Comparison of ENCODE assay signal across 26 cellular contexts in the genomic region with DNA sequence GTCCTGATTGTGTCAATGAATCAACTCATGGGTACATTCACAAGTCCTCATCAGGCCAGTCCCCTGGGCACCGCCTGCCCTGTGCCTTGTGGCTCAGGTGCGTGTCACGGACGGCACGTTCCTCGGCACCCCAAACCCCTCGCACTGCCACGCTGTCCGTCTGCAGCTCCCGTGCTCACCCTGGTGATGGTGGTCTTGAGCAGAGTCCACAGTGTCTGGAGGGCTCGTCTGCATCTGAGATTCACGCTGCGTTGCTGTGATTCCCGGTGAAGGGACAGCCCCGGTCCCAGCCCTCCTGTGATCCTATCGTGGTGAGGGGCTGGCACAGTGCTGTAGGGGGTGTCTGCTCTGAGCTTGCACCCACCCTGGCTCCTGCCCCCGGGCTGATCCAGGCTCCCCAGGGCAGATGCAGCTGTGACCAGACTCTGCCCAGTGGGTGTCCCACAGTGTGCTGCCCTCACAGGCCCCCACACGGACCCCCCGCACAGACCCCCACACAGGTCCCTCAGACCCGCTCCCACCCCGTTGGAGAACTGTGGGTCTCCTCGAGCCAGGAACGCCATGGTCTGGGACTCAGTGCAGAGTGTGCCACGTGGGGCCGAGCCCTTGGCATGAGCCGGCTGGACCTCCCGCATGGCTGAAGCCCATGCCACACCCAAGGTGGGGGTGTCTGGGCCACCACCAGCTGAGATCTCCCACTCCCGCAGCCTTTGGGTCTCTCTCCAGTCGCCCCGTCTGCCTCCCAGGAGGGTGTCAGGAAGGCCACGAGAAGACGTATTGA. TPM values are rescaled to one million over a fixed set of nuclear protein-coding genes. Genes with fewer than 3 reads are reported as not detected.
DNase-seq lines count a peak whose midpoint lies in the region; ATAC-seq, FAIRE-seq and TF ChIP-seq lines count a peak whose summit lies in the region.
"Had no signal": no experiment of that assay in that cellular context is flagged by ENCODE, and none has a peak within 500 bp of the region (broad histone marks: within the 10 kb centered on the region; RNA-seq: fewer than 3 reads in every experiment).

No MANE protein-coding gene starts in this region.

- no peak overlapping the region for H3K56ac ChIP-seq in H1 (replicated peaks; ENCODE audit: insufficient read length, low read depth, low read length)

- no peak for FAIRE-seq in H1 (lab: Jason Lieb, UNC)
- FAIRE-seq: astrocyte, small intestine had no signal

- no peak overlapping the region for H3K4ac ChIP-seq in H1 (replicated peaks; ENCODE audit: insufficient read length, low read depth, low read length)

- no peak for TF ChIP-seq POLR2A in H1 (IDR thresholded peaks at IDR 0.05; ENCODE audit: control extremely low read depth in 1 of 2, low read depth in 2 of 2, low read length in 2 of 2)

- no peak overlapping the region for H2BK12ac ChIP-seq in H1 (ENCODE audit: low read depth, low read length)

- H3K79me1 ChIP-seq in H1 (ENCODE audit: low read depth, low read length): no peaks in the 10 kb centered on the region; the same call in 1 of the 2 replicates

- H2BK20ac ChIP-seq in H1 (ENCODE audit: low read length): no peak overlapping the region

- H4K5ac ChIP-seq in H1 (ENCODE audit: insufficient read length, low read depth, low read length): no peak overlapping the region

- no peaks in the 10 kb centered on the region for H3K79me2 ChIP-seq in H1 (ENCODE audit: control insufficient read depth in 1 of 2, insufficient read depth in 2 of 2, low read length in 2 of 2)

- CTCF ChIA-PET in H1 (lab: Charles Lee; ENCODE audit: partially characterized antibody): interaction anchor here (1.3 to 4.1 kb wide), 7 partner anchors 10 to 205 kb away, joined by 3 to 19 read pairs (median 5); no protein-coding TSS in a partner anchor

- H4K91ac ChIP-seq in H1 (replicated peaks; ENCODE audit: insufficient read length, low read length): no peak overlapping the region

- no peaks in the 10 kb centered on the region for H3K9me3 Mint-ChIP-seq in stimulated activated naive CD8-positive, alpha-beta T cell treated with anti-CD3 and anti-CD28 coated beads, Interleukin-15, amount 100 ng/mL, for 72 hours
- H3K9me3 Mint-ChIP-seq: central memory CD8-positive, alpha-beta T cell had no signal

- no peak for TF ChIP-seq EP300 in H1 (IDR thresholded peaks at IDR 0.05; ENCODE audit: borderline replicate concordance in 1 of 2, low read depth in 2 of 2, low read length in 2 of 2)

- no peak overlapping the region for H3K4me2 ChIP-seq in H1 (ENCODE audit: insufficient read depth in 1 of 2, low read depth in 2 of 2, low read length in 2 of 2)

- H3K4me3 Mint-ChIP-seq in stimulated activated naive CD8-positive, alpha-beta T cell treated with anti-CD3 and anti-CD28 coated beads, Interleukin-15, amount 100 ng/mL, for 72 hours: no peak overlapping the region
- H3K4me3 Mint-ChIP-seq: activated naive CD8-positive, alpha-beta T cell; CD4-positive, CD25-positive, alpha-beta regulatory T cell; central memory CD8-positive, alpha-beta T cell; T-helper 17 cell had no signal

- no peak overlapping the region for H2BK5ac ChIP-seq in H1 (ENCODE audit: low read depth, low read length)

- DNase-seq in stimulated activated naive CD8-positive, alpha-beta T cell treated with anti-CD3 and anti-CD28 coated beads, Interleukin-15, amount 100 ng/mL, for 72 hours: no peak
- DNase-seq in stimulated activated naive CD8-positive, alpha-beta T cell treated with anti-CD3 and anti-CD28 coated beads, Interleukin-15, Interleukin-2, amounts not matched to agents 100 U/mL and 50 U/mL, for 24 hours: no peak
- peak in 1 of 2 experiments; percentile 42 for DNase-seq in H1 (ENCODE audit: low read depth in 1 of 2, low spot score in 2 of 2)
- no peak for DNase-seq in omental fat pad (ENCODE audit: low spot score)
- DNase-seq in OCI-M1 (lab: John Stamatoyannopoulos, UW): no peak
- no peak for DNase-seq in T-helper 2 cell
- DNase-seq: activated CD4-positive, alpha-beta T cell treated with anti-CD3 and anti-CD28 coated beads for 48 hours; CD4-positive, CD25-positive, alpha-beta regulatory T cell; left colon; NCI-H1092; NCI-H2029; NCI-H2227 treated with DMSO at 0.1 percent for 48 hours; RPMI8226; small intestine; stimulated activated CD4-positive, alpha-beta T cell treated with anti-CD3 and anti-CD28 coated beads, Interleukin-2, amount 100 ng/mL, for 24 hours; T-helper 17 cell had no signal

- H3K23ac ChIP-seq in H1 (ENCODE audit: insufficient read length): no peak overlapping the region

- no peak for TF ChIP-seq CTCF in H1 (IDR thresholded peaks at IDR 0.05; ENCODE audit: control extremely low read depth in 1 of 3, insufficient read depth in 1 of 3, low read depth in 1 of 3, low read length in 3 of 3)
- no peak for TF ChIP-seq CTCF in omental fat pad (IDR thresholded peaks at IDR 0.05)

- no peaks in the 10 kb centered on the region; a peak in 1 of 7 replicates for H3K4me1 ChIP-seq in H1 (replicated peaks in 1 of 4; ENCODE audit: control insufficient read depth in 3 of 4, insufficient read depth in 4 of 4, low read length in 3 of 4)
- H3K4me1 ChIP-seq: prostate gland, vagina had no signal

- TF ChIP-seq RAD21 in H1 (IDR thresholded peaks at IDR 0.05 in 1 of 2, conservative IDR thresholded peaks at IDR 0.05 in 1 of 2; ENCODE audit: low read depth in 2 of 2, low read length in 2 of 2): no peak

- no peaks in the 10 kb centered on the region for H3K36me3 ChIP-seq in H1 (ENCODE audit: control insufficient read depth in 2 of 4, insufficient read depth in 4 of 4, low read length in 3 of 4)
- H3K36me3 ChIP-seq: heart left ventricle, prostate gland, vagina had no signal

- peaks cover 87% of the 10 kb centered on the region for H3K27me3 Mint-ChIP-seq in stimulated activated naive CD8-positive, alpha-beta T cell treated with anti-CD3 and anti-CD28 coated beads, Interleukin-15, amount 100 ng/mL, for 72 hours

- 0 out of 2 replicates have a peak overlapping the region, but pooled peaks have one; percentile 53 for H2BK15ac ChIP-seq in H1 (ENCODE audit: low read length)

- peak overlapping the region; percentile 18; the same call in 1 of the 2 replicates for H4K8ac ChIP-seq in H1 (ENCODE audit: extremely low read depth, insufficient read depth, low read length)

- no peak overlapping the region for H2BK120ac ChIP-seq in H1 (replicated peaks; ENCODE audit: low read depth, low read length)

- no peak overlapping the region for H3K9ac ChIP-seq in H1 (replicated peaks in 1 of 4; ENCODE audit: extremely low read depth in 1 of 4, low read depth in 3 of 4, low read length in 3 of 4)

- H2AK5ac ChIP-seq in H1 (ENCODE audit: low read depth, low read length): no peak overlapping the region

- H3K27me3 ChIP-seq in H1 (replicated peaks in 1 of 4; ENCODE audit: control insufficient read depth in 3 of 4, extremely low read depth in 1 of 4, insufficient read depth in 3 of 4, low read length in 3 of 4): no peaks in the 10 kb centered on the region
- H3K27me3 ChIP-seq: heart left ventricle, vagina had no signal

- H3K14ac ChIP-seq in H1 (ENCODE audit: insufficient read length): no peak overlapping the region

- peaks cover 17% of the 10 kb centered on the region for H3K4me1 Mint-ChIP-seq in stimulated activated naive CD8-positive, alpha-beta T cell treated with anti-CD3 and anti-CD28 coated beads, Interleukin-15, amount 100 ng/mL, for 72 hours
- H3K4me1 Mint-ChIP-seq: CD4-positive, CD25-positive, alpha-beta regulatory T cell; central memory CD8-positive, alpha-beta T cell; T-helper 17 cell had no signal

- no peaks in the 10 kb centered on the region for H3K23me2 ChIP-seq in H1 (ENCODE audit: low read depth, low read length)

- peaks cover 0 to under 1% of the 10 kb centered on the region in 2 experiments; a peak in 1 of 4 replicates for H3K9me3 ChIP-seq in H1 (ENCODE audit: insufficient read depth in 2 of 2, low read depth in 1 of 2, low read length in 1 of 2)
- H3K9me3 ChIP-seq: heart left ventricle, mucosa of descending colon, prostate gland, vagina had no signal

- H4K20me1 ChIP-seq in H1 (replicated peaks in 1 of 2; ENCODE audit: control insufficient read depth in 1 of 2, insufficient read depth in 2 of 2, low read length in 2 of 2): no peaks in the 10 kb centered on the region

- H3K27ac ChIP-seq in H1 (ENCODE audit: low read depth, low read length): no peak overlapping the region
- H3K27ac ChIP-seq: heart left ventricle, prostate gland, SK-N-MC, vagina had no signal

- no peak overlapping the region for H3K27ac Mint-ChIP-seq in stimulated activated naive CD8-positive, alpha-beta T cell treated with anti-CD3 and anti-CD28 coated beads, Interleukin-15, amount 100 ng/mL, for 72 hours
- H3K27ac Mint-ChIP-seq: activated naive CD8-positive, alpha-beta T cell; CD4-positive, CD25-positive, alpha-beta regulatory T cell; T-helper 17 cell had no signal

- 89% methylated on average over 31 of the region's 32 CpGs; no CpG with 5 or more reads in 1 of the 2 experiments for WGBS in H1 (ENCODE audit: extremely low coverage in 1 of 2, insufficient coverage in 1 of 2, insufficient read length in 1 of 2, insufficient replicate concordance in 2 of 2, low coverage in 1 of 2, low lambda C conversion rate in 2 of 2, missing lambda C conversion rate in 1 of 2), 2 experiments

- H3K4me3 ChIP-seq in H1 (ENCODE audit: extremely low read depth in 1 of 4, insufficient read depth in 2 of 4, low read depth in 3 of 4, low read length in 4 of 4): no peak overlapping the region
- H3K4me3 ChIP-seq: heart left ventricle, mucosa of descending colon, prostate gland, SK-N-MC, vagina had no signal

- H2AFZ ChIP-seq in H1 (ENCODE audit: low read length): no peak overlapping the region

- peak; percentile 34 for ATAC-seq in stimulated activated naive CD8-positive, alpha-beta T cell treated with anti-CD3 and anti-CD28 coated beads, Interleukin-15, amount 100 ng/mL, for 72 hours
- ATAC-seq in stimulated activated naive CD8-positive, alpha-beta T cell treated with anti-CD3 and anti-CD28 coated beads, Interleukin-15, Interleukin-2, amounts not matched to agents 100 U/mL and 50 U/mL, for 24 hours: no peak
- ATAC-seq in omental fat pad (ENCODE audit: low FRiP score): peak; percentile 18
- no peak for ATAC-seq in HG03571 (IDR thresholded peaks at IDR 0.05; ENCODE audit: unreplicated experiment)
- ATAC-seq: HCT116, left colon, mucosa of descending colon, T-helper 17 cell had no signal

- POLR2A ChIA-PET in H1 (lab: Charles Lee; ENCODE audit: partially characterized antibody): no interaction called here

- H3K18ac ChIP-seq in H1 (ENCODE audit: extremely low read depth, low read length): 0 out of 2 replicates have a peak overlapping the region, but pooled peaks have one; percentile 48

RNA-seq across cellular contexts. Expression of gene JAKMIP3, which starts 34.1 kb away (rescaled TPM):
- total RNA-seq in H1 (2021; fragmentation: NEBNext Ultra II Directional; extraction: Animal tissue kit (Norgen Biotek cat#: 25700)): 0.84 and 0.91 TPM in 2 replicates
- polyA plus RNA-seq in H1 (2011; rRNA removed): 0.82 and 0.83 TPM in 2 replicates
- 0.96 TPM for polyA plus RNA-seq in H1 (2011; cell fraction: cytosol; rRNA removed)
- 4.0 TPM for polyA plus RNA-seq in H1 (2011; cell fraction: nucleus; rRNA removed)
- polyA plus RNA-seq in H1 (2012, experiment 1 of 2): 1.1 to 1.8 TPM (median 1.4 TPM) in 4 replicates
- 0.21 TPM for polyA plus RNA-seq in H1 (2012, experiment 2 of 2)
- polyA plus RNA-seq in H1 (2013, experiment 1 of 2): 0.45 TPM
- polyA plus RNA-seq in H1 (2013, experiment 2 of 2): 0.35 TPM
- 0.44 and 0.59 TPM in 2 replicates for polyA minus RNA-seq in H1 (2011; rRNA and poly(A)+ RNA removed)
- polyA minus RNA-seq in H1 (2011; cell fraction: cytosol; rRNA and poly(A)+ RNA removed): 0.44 TPM
- 1.7 TPM for polyA minus RNA-seq in H1 (2011; cell fraction: nucleus; rRNA and poly(A)+ RNA removed)
- under 1 TPM; 0.13 to 0.79 (median 0.37) TPM for total RNA-seq in omental fat pad
- polyA plus RNA-seq: CD4-positive, CD25-positive, alpha-beta regulatory T cell had no signal

Comparison
In these comparisons a context has a peak if more than half of its experiments do, and no peak if none do; other contexts are left out.
1. ATAC-seq: peak in stimulated activated naive CD8-positive, alpha-beta T cell treated with anti-CD3 and anti-CD28 coated beads, Interleukin-15, amount 100 ng/mL, for 72 hours (single experiment) and omental fat pad (single experiment); none in stimulated activated naive CD8-positive, alpha-beta T cell treated with anti-CD3 and anti-CD28 coated beads, Interleukin-15, Interleukin-2, amounts not matched to agents 100 U/mL and 50 U/mL, for 24 hours (single experiment) and HG03571 (single experiment).